ENCODE assay signal across 21 cellular contexts in genomic region chr2:142325870-142326269, GRCh38.
"Had no signal": no experiment of that assay in that cellular context is flagged by ENCODE, and none has a peak within 500 bp of the region (broad histone marks: within the 10 kb centered on the region; RNA-seq: fewer than 3 reads in every experiment).

No MANE protein-coding gene starts in this region.

- H3K9me3 Mint-ChIP-seq: activated naive CD8-positive, alpha-beta T cell treated with anti-CD3 and anti-CD28 coated beads, Interleukin-2, amount 10 ng/mL, durations not matched to agents 7 days and 5 days; brain; nephron progenitor cell had no signal

- H3K27ac Mint-ChIP-seq: activated CD4-positive, alpha-beta T cell treated with anti-CD3 and anti-CD28 coated beads for 36 hours; activated naive CD4-positive, alpha-beta T cell treated with anti-CD3 and anti-CD28 coated beads, Interleukin-2, amount 10 ng/mL, durations not matched to agents 7 days and 5 days; activated naive CD8-positive, alpha-beta T cell treated with anti-CD3 and anti-CD28 coated beads, Interleukin-2, amount 10 ng/mL, durations not matched to agents 7 days and 5 days; brain; naive B cell; nephron progenitor cell; progenitor cell of endocrine pancreas had no signal

- H3K36me3 Mint-ChIP-seq: activated naive CD4-positive, alpha-beta T cell treated with anti-CD3 and anti-CD28 coated beads, Interleukin-2, amount 10 ng/mL, durations not matched to agents 7 days and 5 days; activated naive CD8-positive, alpha-beta T cell treated with anti-CD3 and anti-CD28 coated beads, Interleukin-2, amount 10 ng/mL, durations not matched to agents 7 days and 5 days; brain; naive B cell had no signal

- ATAC-seq: activated CD4-positive, alpha-beta T cell treated with anti-CD3 and anti-CD28 coated beads for 36 hours; left cardiac atrium; left ventricle myocardium superior; right lobe of liver had no signal

- H3K27me3 Mint-ChIP-seq: activated CD4-positive, alpha-beta T cell treated with anti-CD3 and anti-CD28 coated beads for 36 hours; activated naive CD4-positive, alpha-beta T cell treated with anti-CD3 and anti-CD28 coated beads, Interleukin-2, amount 10 ng/mL, durations not matched to agents 7 days and 5 days; activated naive CD8-positive, alpha-beta T cell treated with anti-CD3 and anti-CD28 coated beads, Interleukin-2, amount 10 ng/mL, durations not matched to agents 7 days and 5 days; brain; naive B cell; progenitor cell of endocrine pancreas had no signal

- DNase-seq: activated CD4-positive, alpha-beta T cell treated with anti-CD3 and anti-CD28 coated beads for 36 hours; activated CD4-positive, alpha-beta T cell treated with anti-CD3 and anti-CD28 coated beads, Interleukin-2, amount 50 U/mL, for 48 hours; activated CD4-positive, CD25-positive, alpha-beta regulatory T cell; activated CD8-positive, alpha-beta memory T cell treated with anti-CD3 and anti-CD28 coated beads for 24 hours; activated CD8-positive, alpha-beta memory T cell treated with anti-CD3 and anti-CD28 coated beads, Interleukin-2, amount 50 U/mL, for 4 hours; activated gamma-delta T cell; activated naive CD4-positive, alpha-beta T cell treated with anti-CD3 and anti-CD28 coated beads, Interleukin-2, amount 10 ng/mL, durations not matched to agents 7 days and 5 days; activated naive CD8-positive, alpha-beta T cell treated with anti-CD3 and anti-CD28 coated beads, Interleukin-2, amount 10 ng/mL, durations not matched to agents 7 days and 5 days; activated T-cell treated with anti-CD3 and anti-CD28 coated beads, Interleukin-2, amount 50 U/mL, for 1 hour; cortex of kidney; head of caudate nucleus; hippocampal formation; left cardiac atrium; left ventricle myocardium superior; naive B cell; nephron progenitor cell; right lobe of liver; stimulated activated CD4-positive, alpha-beta T cell treated with anti-CD3 and anti-CD28 coated beads, Interleukin-2, amount 100 ng/mL, for 48 hours; stimulated activated naive CD4-positive, alpha-beta T cell treated with Interleukin-2 at 50 U/mL for 16 hours had no signal

- H3K4me1 Mint-ChIP-seq: activated CD4-positive, alpha-beta T cell treated with anti-CD3 and anti-CD28 coated beads for 36 hours; activated naive CD4-positive, alpha-beta T cell treated with anti-CD3 and anti-CD28 coated beads, Interleukin-2, amount 10 ng/mL, durations not matched to agents 7 days and 5 days; activated naive CD8-positive, alpha-beta T cell treated with anti-CD3 and anti-CD28 coated beads, Interleukin-2, amount 10 ng/mL, durations not matched to agents 7 days and 5 days; brain; naive B cell; nephron progenitor cell had no signal

- H3K4me3 Mint-ChIP-seq: activated CD4-positive, alpha-beta T cell treated with anti-CD3 and anti-CD28 coated beads for 36 hours; activated naive CD4-positive, alpha-beta T cell treated with anti-CD3 and anti-CD28 coated beads, Interleukin-2, amount 10 ng/mL, durations not matched to agents 7 days and 5 days; activated naive CD8-positive, alpha-beta T cell treated with anti-CD3 and anti-CD28 coated beads, Interleukin-2, amount 10 ng/mL, durations not matched to agents 7 days and 5 days; brain; naive B cell; nephron progenitor cell had no signal
